16 cellular contexts compared by ENCODE assay signal in the genomic region with DNA sequence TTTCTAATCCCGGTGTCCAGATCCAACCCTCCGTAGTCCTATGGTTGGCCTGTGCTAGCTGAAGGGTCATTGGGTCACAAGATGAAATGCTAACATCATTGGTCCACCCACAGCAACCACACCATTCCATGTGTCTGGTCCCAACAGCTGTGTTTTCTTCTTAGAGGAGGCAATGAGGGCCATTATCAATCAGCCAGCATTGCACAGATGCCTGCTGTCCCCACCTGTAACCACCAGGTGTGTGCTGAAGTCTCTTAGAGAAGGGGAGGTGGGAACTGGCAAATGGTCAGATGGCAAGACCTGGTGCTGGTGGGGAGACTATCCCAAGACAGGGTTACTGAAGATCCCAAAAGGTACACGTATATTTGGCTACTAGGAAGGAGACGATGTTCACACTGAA. TPM values are rescaled to one million over a fixed set of nuclear protein-coding genes. Genes with fewer than 3 reads are reported as not detected.
DNase-seq lines count a peak whose midpoint lies in the region; ATAC-seq, FAIRE-seq and TF ChIP-seq lines count a peak whose summit lies in the region.
"Had no signal": no experiment of that assay in that cellular context is flagged by ENCODE, and none has a peak within 500 bp of the region (broad histone marks: within the 10 kb centered on the region; RNA-seq: fewer than 3 reads in every experiment).

No MANE protein-coding gene starts in this region.

- TF ChIP-seq CTCF in osteocyte (IDR thresholded peaks at IDR 0.05) (no peak), right lobe of liver (IDR thresholded peaks at IDR 0.05) (no peak)

- no peaks in the 10 kb centered on the region for H3K27me3 Mint-ChIP-seq in CD4-positive, alpha-beta memory T cell
- peaks cover 1% of the 10 kb centered on the region for H3K27me3 Mint-ChIP-seq in activated T-helper 1 cell treated with anti-CD3 and anti-CD28 coated beads, Interleukin-12 subunit alpha, Interleukin-12 subunit beta, Interleukin-2, Interleukin-4 antibody, amounts not matched to agents 30 ng/mL and 10 ng/mL and 1 ng/mL, durations not matched to agents 14 hours and 24 hours and 36 hours (ENCODE audit: insufficient read depth)
- H3K27me3 Mint-ChIP-seq in osteocyte (ENCODE audit: unreplicated experiment), result no peaks in the 10 kb centered on the region

- peaks cover 0 to 9% of the 10 kb centered on the region in 2 donors for H3K36me3 Mint-ChIP-seq in CD4-positive, alpha-beta memory T cell
- peaks cover 16% of the 10 kb centered on the region for H3K36me3 Mint-ChIP-seq in activated T-helper 1 cell treated with anti-CD3 and anti-CD28 coated beads, Interleukin-12 subunit alpha, Interleukin-12 subunit beta, Interleukin-2, Interleukin-4 antibody, amounts not matched to agents 30 ng/mL and 10 ng/mL and 1 ng/mL, durations not matched to agents 14 hours and 24 hours and 36 hours (ENCODE audit: low read depth)
- H3K36me3 Mint-ChIP-seq in osteocyte (ENCODE audit: unreplicated experiment), result peaks cover 1% of the 10 kb centered on the region

- intact Hi-C loops in CD4-positive, alpha-beta memory T cell (cut with micrococcal nuclease), result no loop called here
- intact Hi-C loops in activated T-helper 1 cell treated with anti-CD3 and anti-CD28 coated beads, Interleukin-12 subunit alpha, Interleukin-12 subunit beta, Interleukin-2, Interleukin-4 antibody, amounts not matched to agents 30 ng/mL and 10 ng/mL and 1 ng/mL, durations not matched to agents 14 hours and 24 hours and 36 hours (cut with micrococcal nuclease), result no loop called here
- intact Hi-C loops in right lobe of liver (cut with DNase I), result no loop called here

- H3K4me3 ChIP-seq in CD4-positive, alpha-beta memory T cell (ENCODE audit: low read length in 2 of 2), result no peak overlapping the region
- no peak overlapping the region for H3K4me3 ChIP-seq in right lobe of liver
- H3K4me3 ChIP-seq: BLaER1, colonic mucosa had no signal

- peak overlapping the region in 6 of 7 donors; percentile 16 to 81 (median 46) for H3K27ac Mint-ChIP-seq in CD4-positive, alpha-beta memory T cell
- peak overlapping the region; percentile 1 for H3K27ac Mint-ChIP-seq in activated T-helper 1 cell treated with anti-CD3 and anti-CD28 coated beads, Interleukin-12 subunit alpha, Interleukin-12 subunit beta, Interleukin-2, Interleukin-4 antibody, amounts not matched to agents 30 ng/mL and 10 ng/mL and 1 ng/mL, durations not matched to agents 14 hours and 24 hours and 36 hours
- H3K27ac Mint-ChIP-seq in osteocyte (ENCODE audit: unreplicated experiment), result peak overlapping the region; percentile 31

- peaks cover 36 to 53% (median 43%) of the 10 kb centered on the region in 4 donors for H3K4me1 Mint-ChIP-seq in CD4-positive, alpha-beta memory T cell
- H3K4me1 Mint-ChIP-seq in activated T-helper 1 cell treated with anti-CD3 and anti-CD28 coated beads, Interleukin-12 subunit alpha, Interleukin-12 subunit beta, Interleukin-2, Interleukin-4 antibody, amounts not matched to agents 30 ng/mL and 10 ng/mL and 1 ng/mL, durations not matched to agents 14 hours and 24 hours and 36 hours (ENCODE audit: low read depth), result peaks cover 56% of the 10 kb centered on the region
- H3K4me1 Mint-ChIP-seq in osteocyte (ENCODE audit: unreplicated experiment), result peaks cover 46% of the 10 kb centered on the region

- WGBS in right lobe of liver (ENCODE audit: insufficient coverage, low coverage, low lambda C conversion rate, missing lambda C conversion rate), result 84% methylated on average over 4 of the region's 4 CpGs

- FAIRE-seq in GM12891 (lab: Jason Lieb, UNC), result peak; percentile 5
- FAIRE-seq: GM18507 had no signal

- H3K36me3 ChIP-seq in CD4-positive, alpha-beta memory T cell (ENCODE audit: insufficient read depth, low read length), result no peaks in the 10 kb centered on the region
- H3K36me3 ChIP-seq in right lobe of liver, result no peaks in the 10 kb centered on the region
- H3K36me3 ChIP-seq: colonic mucosa had no signal

- peaks cover 41% of the 10 kb centered on the region for H3K4me1 ChIP-seq in CD4-positive, alpha-beta memory T cell (ENCODE audit: insufficient read depth, low read length)
- peaks cover 0 to 28% (median 7%) of the 10 kb centered on the region in 4 donors for H3K4me1 ChIP-seq in right lobe of liver

- no peaks in the 10 kb centered on the region for H3K9me3 ChIP-seq in CD4-positive, alpha-beta memory T cell (ENCODE audit: control insufficient read depth in 1 of 2, low read length in 2 of 2)
- no peaks in the 10 kb centered on the region for H3K9me3 ChIP-seq in right lobe of liver
- H3K9me3 ChIP-seq: BLaER1, colonic mucosa had no signal

- peaks cover 0 to 1% (median 0%) of the 10 kb centered on the region in 8 donors for H3K9me3 Mint-ChIP-seq in CD4-positive, alpha-beta memory T cell
- H3K9me3 Mint-ChIP-seq in activated T-helper 1 cell treated with anti-CD3 and anti-CD28 coated beads, Interleukin-12 subunit alpha, Interleukin-12 subunit beta, Interleukin-2, Interleukin-4 antibody, amounts not matched to agents 30 ng/mL and 10 ng/mL and 1 ng/mL, durations not matched to agents 14 hours and 24 hours and 36 hours, result no peaks in the 10 kb centered on the region
- no peaks in the 10 kb centered on the region for H3K9me3 Mint-ChIP-seq in osteocyte (ENCODE audit: unreplicated experiment)

- DNase-seq in CD4-positive, alpha-beta memory T cell, result no peak
- no peak for DNase-seq in GM12891 (ENCODE audit: insufficient read length, low spot score)
- DNase-seq in activated T-helper 1 cell treated with anti-CD3 and anti-CD28 coated beads, Interleukin-12 subunit alpha, Interleukin-12 subunit beta, Interleukin-2, Interleukin-4 antibody, amounts not matched to agents 30 ng/mL and 10 ng/mL and 1 ng/mL, durations not matched to agents 14 hours and 24 hours and 36 hours (ENCODE audit: low spot score), result no peak
- no peak for DNase-seq in osteocyte (ENCODE audit: extremely low spot score, unreplicated experiment)
- DNase-seq in right lobe of liver, result no peak
- no peak for DNase-seq in Kasumi-1 (lab: John Stamatoyannopoulos, UW)
- DNase-seq: activated CD4-positive, CD25-positive, alpha-beta regulatory T cell; colonic mucosa; foreskin melanocyte; left colon; NCI-H1436 treated with DMSO at 0.1 percent for 48 hours; stimulated activated CD4-positive, alpha-beta T cell treated with anti-CD3 and anti-CD28 coated beads, Interleukin-2, amount 100 ng/mL, for 48 hours; SW 1271 had no signal

- no peak overlapping the region for H3K27ac ChIP-seq in CD4-positive, alpha-beta memory T cell (ENCODE audit: low read depth, low read length)
- no peak overlapping the region for H3K27ac ChIP-seq in right lobe of liver
- H3K27ac ChIP-seq: BLaER1 had no signal

- peak overlapping the region in 4 of 8 donors; percentile 9 to 70 (median 65) for H3K4me3 Mint-ChIP-seq in CD4-positive, alpha-beta memory T cell
- no peak overlapping the region for H3K4me3 Mint-ChIP-seq in activated T-helper 1 cell treated with anti-CD3 and anti-CD28 coated beads, Interleukin-12 subunit alpha, Interleukin-12 subunit beta, Interleukin-2, Interleukin-4 antibody, amounts not matched to agents 30 ng/mL and 10 ng/mL and 1 ng/mL, durations not matched to agents 14 hours and 24 hours and 36 hours
- no peak overlapping the region for H3K4me3 Mint-ChIP-seq in osteocyte (ENCODE audit: unreplicated experiment)

- TF ChIP-seq POLR2A in GM12891 (IDR thresholded peaks at IDR 0.05; ENCODE audit: low read depth, low read length) (no peak), right lobe of liver (IDR thresholded peaks at IDR 0.05) (no peak)

- POLR2A ChIA-PET in CD4-positive, alpha-beta memory T cell (lab: Charles Lee; ENCODE audit: partially characterized antibody), result no interaction called here

- ATAC-seq in HG02852 (IDR thresholded peaks at IDR 0.05; ENCODE audit: unreplicated experiment) (no peak), right lobe of liver (no peak)
- ATAC-seq: left colon had no signal

- H3K27me3 ChIP-seq in CD4-positive, alpha-beta memory T cell (ENCODE audit: insufficient read depth, low read length), result no peaks in the 10 kb centered on the region
- H3K27me3 ChIP-seq in right lobe of liver, result no peaks in the 10 kb centered on the region
- H3K27me3 ChIP-seq: BLaER1, colonic mucosa had no signal

- CTCF ChIA-PET in CD4-positive, alpha-beta memory T cell (lab: Charles Lee; ENCODE audit: partially characterized antibody), result interaction anchor here (0.7 kb wide), 1 partner anchor 130 kb away, joined by 4 read pairs; no protein-coding TSS in a partner anchor

TF ChIP-seq in GM12891, 5 proteins besides CTCF, POLR2A, EP300 and RAD21:
- no peak for TF ChIP-seq SPI1 (IDR thresholded peaks at IDR 0.05; ENCODE audit: low read depth, low read length)
- TF ChIP-seq POLR2AphosphoS5 (IDR thresholded peaks at IDR 0.05; ENCODE audit: low read depth, low read length), result no peak

RNA-seq across cellular contexts. Expression of gene HIC1, which starts 37.4 kb away (rescaled TPM):
- total RNA-seq in CD4-positive, alpha-beta memory T cell, result 1 to 10 TPM; 4.9 to 5.2 TPM
- 1 to 10 TPM in 1 of 2 donors, under 1 TPM in 1; 0.39 to 1.6 TPM for polyA plus RNA-seq in CD4-positive, alpha-beta memory T cell
- 47.4 TPM for polyA plus RNA-seq in GM12891 (2012; ENCODE audit: low read depth, missing spikeins)
- 45.6 and 47.0 TPM in 2 replicates for total RNA-seq in activated T-helper 1 cell treated with anti-CD3 and anti-CD28 coated beads, Interleukin-12 subunit alpha, Interleukin-12 subunit beta, Interleukin-2, Interleukin-4 antibody, amounts not matched to agents 30 ng/mL and 10 ng/mL and 1 ng/mL, durations not matched to agents 14 hours and 24 hours and 36 hours
- total RNA-seq in osteocyte, result 3.3 and 3.7 TPM in 2 replicates
- 10 to 100 TPM in 2 of 6 experiments, 1 to 10 TPM in 4; 4.7 to 14.8 (median 6.1) TPM for total RNA-seq in right lobe of liver

RNA-seq across cellular contexts. Expression of gene OVCA2, which starts 50.4 kb away (rescaled TPM):
- total RNA-seq in CD4-positive, alpha-beta memory T cell, result 10 to 100 TPM; 27.9 to 36.7 TPM
- 10 to 100 TPM; 49.6 to 90.3 TPM for polyA plus RNA-seq in CD4-positive, alpha-beta memory T cell
- 35.2 TPM for polyA plus RNA-seq in GM12891 (2012; ENCODE audit: low read depth, missing spikeins)
- 43.9 and 44.0 TPM in 2 replicates for total RNA-seq in activated T-helper 1 cell treated with anti-CD3 and anti-CD28 coated beads, Interleukin-12 subunit alpha, Interleukin-12 subunit beta, Interleukin-2, Interleukin-4 antibody, amounts not matched to agents 30 ng/mL and 10 ng/mL and 1 ng/mL, durations not matched to agents 14 hours and 24 hours and 36 hours
- total RNA-seq in osteocyte (33.2 and 35.9 TPM in 2 replicates), right lobe of liver (10 to 100 TPM; 10.3 to 36.2 (median 14.8) TPM)
